ENCODE assay signal across 9 cellular contexts in genomic region chr9:83956288-83957028, GRCh38. TPM values are rescaled to one million over a fixed set of nuclear protein-coding genes. Genes with fewer than 3 reads are reported as not detected.
DNase-seq lines count a peak whose midpoint lies in the region; ATAC-seq and TF ChIP-seq lines count a peak whose summit lies in the region.
"Had no signal": no experiment of that assay in that cellular context is flagged by ENCODE, and none has a peak within 500 bp of the region (broad histone marks: within the 10 kb centered on the region; RNA-seq: fewer than 3 reads in every experiment).

No MANE protein-coding gene starts in this region.

- peaks cover 14% of the 10 kb centered on the region for H3K36me3 Mint-ChIP-seq in stimulated activated naive CD8-positive, alpha-beta T cell treated with anti-CD3 and anti-CD28 coated beads, Interleukin-15, Interleukin-2, amounts not matched to agents 100 ng/mL and 50 ng/mL, for 24 hours (ENCODE audit: low read depth)

- H3K27me3 ChIP-seq in A673 (replicated peaks; ENCODE audit: insufficient read depth, low read depth, low read length, poor library complexity) (no peaks in the 10 kb centered on the region), esophagus (ENCODE audit: control insufficient read depth in 1 of 2, insufficient read depth in 2 of 2, low read length in 2 of 2) (no peaks in the 10 kb centered on the region), muscle layer of colon (ENCODE audit: control insufficient read depth in 1 of 2, insufficient read depth in 2 of 2, low read length in 2 of 2) (no peaks in the 10 kb centered on the region)

- no peaks in the 10 kb centered on the region for H3K9me3 Mint-ChIP-seq in stimulated activated naive CD8-positive, alpha-beta T cell treated with anti-CD3 and anti-CD28 coated beads, Interleukin-15, Interleukin-2, amounts not matched to agents 100 ng/mL and 50 ng/mL, for 24 hours

- WGBS in esophagus, 2 donors, result 1 to 2% methylated on average over 61 of the region's 61 CpGs

- ATAC-seq in GM18517 (IDR thresholded peaks at IDR 0.05; ENCODE audit: unreplicated experiment) (peak; percentile 85), HG02981 (IDR thresholded peaks at IDR 0.05; ENCODE audit: unreplicated experiment) (peak; percentile 80)
- ATAC-seq: HCT116 had no signal

- peak overlapping the region; percentile 96 for H3K4me3 Mint-ChIP-seq in stimulated activated naive CD8-positive, alpha-beta T cell treated with anti-CD3 and anti-CD28 coated beads, Interleukin-15, Interleukin-2, amounts not matched to agents 100 ng/mL and 50 ng/mL, for 24 hours

- DNase-seq in A673 (ENCODE audit: low spot score), result peak; percentile 57
- peak; percentile 54 for DNase-seq in NCI-H226
- peak; percentile 86 for DNase-seq in activated CD8-positive, alpha-beta memory T cell treated with anti-CD3 and anti-CD28 coated beads, Interleukin-2, amount 50 U/mL, for 48 hours

- H3K9ac ChIP-seq in muscle layer of colon (ENCODE audit: low read length), result peak overlapping the region; percentile 75

- CTCF ChIA-PET in A673 (lab: Charles Lee), result no interaction called here

- no TSS peak for BruUV-seq in A673 (replicated peaks; lab: Mats Ljungman, UMichigan)

- H3K27ac Mint-ChIP-seq in stimulated activated naive CD8-positive, alpha-beta T cell treated with anti-CD3 and anti-CD28 coated beads, Interleukin-15, Interleukin-2, amounts not matched to agents 100 ng/mL and 50 ng/mL, for 24 hours, result peak overlapping the region; percentile 94

- intact Hi-C loops in A673 (cut with micrococcal nuclease; ENCODE audit: unreplicated experiment), result no loop called here

- TF ChIP-seq CTCF in A673 (conservative IDR thresholded peaks at IDR 0.05; ENCODE audit: low read depth, low read length), result no peak

- peak overlapping the region; percentile 7 for H3K27ac ChIP-seq in A673 (ENCODE audit: low read depth, low read length, poor library complexity, severe bottlenecking)
- H3K27ac ChIP-seq in esophagus (ENCODE audit: low read depth in 2 of 2, low read length in 1 of 2), result peak overlapping the region; percentile 85 to 89
- H3K27ac ChIP-seq in muscle layer of colon (ENCODE audit: low read depth, low read length), result peak overlapping the region; percentile 87

- peaks cover 19% of the 10 kb centered on the region for H3K4me1 Mint-ChIP-seq in stimulated activated naive CD8-positive, alpha-beta T cell treated with anti-CD3 and anti-CD28 coated beads, Interleukin-15, Interleukin-2, amounts not matched to agents 100 ng/mL and 50 ng/mL, for 24 hours (ENCODE audit: low read depth)

- H3K36me3 ChIP-seq in A673 (ENCODE audit: insufficient read depth, low read length, poor library complexity, severe bottlenecking) (no peaks in the 10 kb centered on the region), esophagus (ENCODE audit: control insufficient read depth in 2 of 2, insufficient read depth in 2 of 2, low read length in 1 of 2) (no peaks in the 10 kb centered on the region), muscle layer of colon (ENCODE audit: insufficient read depth, low read length) (no peaks in the 10 kb centered on the region)

- peak overlapping the region; percentile 44 for H3K4me3 ChIP-seq in A673 (ENCODE audit: low read depth, low read length, poor library complexity, severe bottlenecking)
- H3K4me3 ChIP-seq in esophagus (ENCODE audit: low read depth in 1 of 2, low read length in 2 of 2), result peak overlapping the region; percentile 66 to 82
- peak overlapping the region; percentile 90 to 91 for H3K4me3 ChIP-seq in muscle layer of colon (ENCODE audit: low read depth in 1 of 2, low read length in 2 of 2)

- POLR2A ChIA-PET in A673 (lab: Charles Lee; ENCODE audit: low non-redundant PET), result no interaction called here

- no peaks in the 10 kb centered on the region for H3K27me3 Mint-ChIP-seq in stimulated activated naive CD8-positive, alpha-beta T cell treated with anti-CD3 and anti-CD28 coated beads, Interleukin-15, Interleukin-2, amounts not matched to agents 100 ng/mL and 50 ng/mL, for 24 hours

- no peaks in the 10 kb centered on the region for H3K4me1 ChIP-seq in A673 (ENCODE audit: insufficient read depth, low read length, poor library complexity, severe bottlenecking)
- H3K4me1 ChIP-seq in esophagus (ENCODE audit: control insufficient read depth in 2 of 2, insufficient read depth in 2 of 2, low read length in 1 of 2), result peaks cover 0 to 3% of the 10 kb centered on the region in 2 donors
- peaks cover 13% of the 10 kb centered on the region for H3K4me1 ChIP-seq in muscle layer of colon (ENCODE audit: insufficient read depth, low read length)

- H3K9me3 ChIP-seq in A673 (ENCODE audit: low read depth, low read length, poor library complexity, severe bottlenecking) (no peaks in the 10 kb centered on the region), esophagus (ENCODE audit: control insufficient read depth in 2 of 2, insufficient read depth in 1 of 2, low read depth in 1 of 2, low read length in 1 of 2) (no peaks in the 10 kb centered on the region), muscle layer of colon (ENCODE audit: low read length) (no peaks in the 10 kb centered on the region)

RNA-seq across cellular contexts. Expression of gene HNRNPK, which starts 23.6 kb away (rescaled TPM):
- 799 and 872 TPM in 2 replicates for total RNA-seq in A673 (2021)
- polyA plus RNA-seq in esophagus, result 100 to 1,000 TPM; 176 to 299 TPM

RNA-seq across cellular contexts. Expression of gene RMI1, which starts 24.1 kb away (rescaled TPM):
- 32.2 and 36.4 TPM in 2 replicates for total RNA-seq in A673 (2021)
- polyA plus RNA-seq in esophagus, result 1 to 10 TPM; 2.3 to 3.6 TPM

RNA-seq across cellular contexts. Expression of gene KIF27, which starts 35.2 kb away (rescaled TPM):
- total RNA-seq in A673 (2021), result 8.5 and 9.2 TPM in 2 replicates
- polyA plus RNA-seq in esophagus, result 1 to 10 TPM in 1 of 2 donors, under 1 TPM in 1; 0.76 to 1.2 TPM

Comparison
In these comparisons a context has a peak if more than half of its experiments do, and no peak if none do; other contexts are left out.
1. Peak in every context shown above with its lines: DNase-seq, ATAC-seq, H3K4me3 ChIP-seq and H3K27ac ChIP-seq.
2. H3K27ac ChIP-seq: peak in every context shown above with its lines; median percentile 87 in esophagus; 87 in muscle layer of colon; 7 in A673.